Comparison of ENCODE assay signal across 17 cellular contexts in the genomic region with DNA sequence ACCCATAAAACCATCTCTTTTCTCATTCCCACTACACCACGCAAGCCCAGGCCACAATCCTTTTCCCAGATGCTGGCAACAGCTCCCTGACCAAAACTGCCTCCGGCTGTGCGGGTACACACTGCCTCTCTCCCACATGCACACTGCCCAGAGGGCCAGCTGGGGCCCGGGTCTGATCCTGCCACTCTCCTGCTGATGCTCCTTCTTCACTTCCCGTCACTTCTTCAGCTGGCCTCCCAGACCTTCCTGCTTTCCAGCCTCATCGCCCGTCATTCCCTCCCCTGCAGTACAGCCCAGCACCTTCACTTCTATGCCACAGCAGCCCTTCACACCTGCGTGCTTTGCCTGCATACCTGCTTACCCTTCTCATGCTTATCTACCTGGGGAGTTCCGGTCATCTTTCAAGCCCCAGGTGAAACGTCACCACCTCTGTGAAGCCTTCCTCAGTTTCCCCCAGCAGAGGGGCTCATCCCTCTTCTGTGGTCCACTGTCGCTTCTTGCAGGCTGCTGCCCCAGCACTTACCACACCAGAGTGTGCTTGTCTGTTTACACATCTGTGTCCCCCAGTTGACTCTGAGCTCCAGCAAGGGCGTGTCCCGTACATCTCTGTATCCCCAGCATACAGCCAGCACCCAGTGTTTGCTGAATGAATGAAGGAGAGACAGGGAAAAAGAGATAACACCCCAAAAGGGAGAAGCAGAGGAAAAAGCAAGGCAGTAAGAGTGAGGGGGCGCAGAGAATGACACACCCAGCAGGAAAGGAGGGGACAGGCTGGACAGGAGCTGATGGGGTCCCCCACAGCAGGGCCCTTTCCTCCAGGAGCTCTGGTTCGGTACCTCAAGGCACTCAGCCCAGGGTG. TPM values are rescaled to one million over a fixed set of nuclear protein-coding genes. Genes with fewer than 3 reads are reported as not detected.
"Had no signal": no experiment of that assay in that cellular context is flagged by ENCODE, and none has a peak within 500 bp of the region (broad histone marks: within the 10 kb centered on the region; RNA-seq: fewer than 3 reads in every experiment).

No MANE protein-coding gene starts in this region.

- H3K4me3 Mint-ChIP-seq: activated naive CD4-positive, alpha-beta T cell treated with anti-CD3 and anti-CD28 coated beads, Interleukin-2, amount 10 ng/mL, durations not matched to agents 7 days and 5 days; activated T-helper 17 cell treated with anti-CD3 and anti-CD28 coated beads, Interleukin-2, amount 50 U/mL, for 72 hours; central memory CD8-positive, alpha-beta T cell; mesothelial cell of epicardium had no signal

- H3K4me1 ChIP-seq: adrenal gland, sigmoid colon, stomach had no signal

- H3K36me3 ChIP-seq: adrenal gland, sigmoid colon, stomach, tibial artery had no signal

- H3K27me3 ChIP-seq: adrenal gland had no signal

- H3K9me3 Mint-ChIP-seq: activated naive CD4-positive, alpha-beta T cell treated with anti-CD3 and anti-CD28 coated beads, Interleukin-2, amount 10 ng/mL, durations not matched to agents 7 days and 5 days; activated T-helper 17 cell treated with anti-CD3 and anti-CD28 coated beads, Interleukin-2, amount 50 U/mL, for 72 hours; central memory CD8-positive, alpha-beta T cell; mesothelial cell of epicardium had no signal

- H3K4me3 ChIP-seq: adrenal gland, sigmoid colon, stomach, tibial artery had no signal

- H3K36me3 Mint-ChIP-seq: activated naive CD4-positive, alpha-beta T cell treated with anti-CD3 and anti-CD28 coated beads, Interleukin-2, amount 10 ng/mL, durations not matched to agents 7 days and 5 days; mesothelial cell of epicardium had no signal

- H3K27ac ChIP-seq: adrenal gland, sigmoid colon, stomach, tibial artery had no signal

- H3K4me1 Mint-ChIP-seq: activated naive CD4-positive, alpha-beta T cell treated with anti-CD3 and anti-CD28 coated beads, Interleukin-2, amount 10 ng/mL, durations not matched to agents 7 days and 5 days; activated T-helper 17 cell treated with anti-CD3 and anti-CD28 coated beads, Interleukin-2, amount 50 U/mL, for 72 hours; central memory CD8-positive, alpha-beta T cell had no signal

- H3K27ac Mint-ChIP-seq: activated naive CD4-positive, alpha-beta T cell treated with anti-CD3 and anti-CD28 coated beads, Interleukin-2, amount 10 ng/mL, durations not matched to agents 7 days and 5 days; activated T-helper 17 cell treated with anti-CD3 and anti-CD28 coated beads, Interleukin-2, amount 50 U/mL, for 72 hours; mesothelial cell of epicardium had no signal

- H3K9me3 ChIP-seq: adrenal gland, sigmoid colon, stomach, tibial artery had no signal

- DNase-seq: activated CD4-positive, alpha-beta T cell treated with anti-CD3 and anti-CD28 coated beads for 48 hours; activated CD8-positive, alpha-beta memory T cell treated with anti-CD3 and anti-CD28 coated beads for 24 hours; activated naive CD4-positive, alpha-beta T cell treated with anti-CD3 and anti-CD28 coated beads, Interleukin-2, amount 10 ng/mL, durations not matched to agents 7 days and 5 days; effector memory CD4-positive, alpha-beta T cell; hippocampal formation; kidney glomerular epithelial cell; sigmoid colon; stimulated activated CD4-positive, alpha-beta T cell treated with anti-CD3 and anti-CD28 coated beads, Interleukin-2, amount 100 ng/mL, for 48 hours; stimulated activated CD8-positive, alpha-beta memory T cell treated with anti-CD3 and anti-CD28 coated beads, Interleukin-4, amount 100 ng/mL, for 48 hours; stomach; tibial artery had no signal

RNA-seq across cellular contexts. Expression of a gene that starts 22.2 kb away (rescaled TPM):
- total RNA-seq: liver, myocyte had no signal
- polyA plus RNA-seq: liver had no signal
